Comparison of ENCODE assay signal across 17 cellular contexts in genomic region chrX:150513564-150513963, GRCh38.
"Had no signal": no experiment of that assay in that cellular context is flagged by ENCODE, and none has a peak within 500 bp of the region (broad histone marks: within the 10 kb centered on the region; RNA-seq: fewer than 3 reads in every experiment).

No MANE protein-coding gene starts in this region.

- H3K4me3 ChIP-seq: hepatocyte, right atrium auricular region, thyroid gland had no signal

- H3K36me3 ChIP-seq: right atrium auricular region, thyroid gland had no signal

- ATAC-seq: esophagus mucosa; left ventricle myocardium superior; naive thymus-derived CD8-positive, alpha-beta T cell; stimulated activated naive B cell treated with anti-CD40 and anti-IgM and Interleukin-4, amounts not matched to agents 10 μg/mL and 1 μg/mL and 100 μg/mL, for 72 hours had no signal

- H3K9me3 ChIP-seq: right atrium auricular region, thyroid gland had no signal

- H3K27me3 ChIP-seq: hepatocyte, right atrium auricular region, thyroid gland had no signal

- DNase-seq: activated CD4-positive, alpha-beta T cell treated with anti-CD3 and anti-CD28 coated beads for 1 hour; activated CD4-positive, alpha-beta T cell treated with anti-CD3 and anti-CD28 coated beads, Interleukin-2, amount 50 U/mL, for 4 hours; activated effector memory CD4-positive, alpha-beta T cell treated with Interleukin-2 at 50 U/mL for 16 hours; activated naive CD4-positive, alpha-beta T cell treated with anti-CD3 and anti-CD28 coated beads, Interleukin-2, amount 50 U/mL, for 16 hours; activated T-cell treated with anti-CD3 and anti-CD28 coated beads, Interleukin-2, amount 50 U/mL, for 24 hours; caudate nucleus; kidney; left ventricle myocardium superior; naive thymus-derived CD8-positive, alpha-beta T cell; occipital lobe; stimulated activated CD4-positive, alpha-beta T cell treated with anti-CD3 and anti-CD28 coated beads, Interleukin-4, amount 100 ng/mL, for 1 hour; stimulated activated naive B cell treated with anti-CD40 and anti-IgM and Interleukin-4, amounts not matched to agents 10 μg/mL and 1 μg/mL and 100 μg/mL, for 72 hours; T1000; thyroid gland had no signal

- H3K27ac ChIP-seq: hepatocyte, right atrium auricular region, thyroid gland had no signal
